ENCODE assay signal across 14 cellular contexts in genomic region chr12:11702959-11703358, GRCh38. TPM values are rescaled to one million over a fixed set of nuclear protein-coding genes. Genes with fewer than 3 reads are reported as not detected.
DNase-seq lines count a peak whose midpoint lies in the region; ATAC-seq and TF ChIP-seq lines count a peak whose summit lies in the region.
"Had no signal": no experiment of that assay in that cellular context is flagged by ENCODE, and none has a peak within 500 bp of the region (broad histone marks: within the 10 kb centered on the region; RNA-seq: fewer than 3 reads in every experiment).

No MANE protein-coding gene starts in this region.

- H3K9me3 ChIP-seq in sigmoid colon = no peaks in the 10 kb centered on the region
- H3K9me3 ChIP-seq: testis had no signal

- H3K4ac ChIP-seq in mesendoderm (ENCODE audit: low read depth, low read length) = no peak overlapping the region

- H4K8ac ChIP-seq in mesendoderm (ENCODE audit: low read depth, low read length) = no peak overlapping the region

- H3K4me3 ChIP-seq in sigmoid colon (no peak overlapping the region), mesendoderm (ENCODE audit: low read length) (no peak overlapping the region)
- H3K4me3 ChIP-seq: testis had no signal

- H2BK120ac ChIP-seq in mesendoderm (ENCODE audit: low read depth, low read length) = no peak overlapping the region

- no peak overlapping the region for H3K56ac ChIP-seq in mesendoderm (ENCODE audit: low read length)

- H2BK15ac ChIP-seq in mesendoderm (replicated peaks; ENCODE audit: low read depth) = no peak overlapping the region

- no peak for TF ChIP-seq EP300 in sigmoid colon (IDR thresholded peaks at IDR 0.05)

- TF ChIP-seq CTCF in sigmoid colon (IDR thresholded peaks at IDR 0.05) = no peak

- no peak overlapping the region for H2BK5ac ChIP-seq in mesendoderm (ENCODE audit: low read length)

- WGBS in sigmoid colon, 2 donors = 90% methylated on average over 5 of the region's 5 CpGs
- no CpG with 5 or more reads among the region's 5 CpGs for WGBS in mesendoderm (ENCODE audit: extremely low coverage, insufficient coverage, low lambda C conversion rate)

- ATAC-seq in activated CD4-positive, CD25-positive, alpha-beta regulatory T cell treated with anti-CD3 and anti-CD28 coated beads, Interleukin-2, amount 50 U/mL, for 24 hours = peak; percentile 81 to 87
- peak; percentile 86 for ATAC-seq in GM21390 (IDR thresholded peaks at IDR 0.05; ENCODE audit: unreplicated experiment)
- ATAC-seq in HG03442 (IDR thresholded peaks at IDR 0.05; ENCODE audit: unreplicated experiment) = peak; percentile 63
- ATAC-seq in HG03520 (IDR thresholded peaks at IDR 0.05; ENCODE audit: unreplicated experiment) = no peak

- H3K36me3 ChIP-seq in sigmoid colon (no peaks in the 10 kb centered on the region), mesendoderm (ENCODE audit: control insufficient read depth, insufficient read depth, low read length) (no peaks in the 10 kb centered on the region)

- peaks cover 2% of the 10 kb centered on the region for H3K79me2 ChIP-seq in mesendoderm (ENCODE audit: control insufficient read depth, insufficient read depth, low read length)

- no peak overlapping the region for H2AK5ac ChIP-seq in mesendoderm (ENCODE audit: low read length)

- H3K4me1 ChIP-seq in sigmoid colon (peaks cover 0 to 93% (median 65%) of the 10 kb centered on the region in 4 donors), mesendoderm (ENCODE audit: control insufficient read depth, low read depth, low read length) (peaks cover 5% of the 10 kb centered on the region)

- no peak overlapping the region for H3K4me2 ChIP-seq in mesendoderm (ENCODE audit: low read length)

- intact Hi-C loops in sigmoid colon (cut with DNase I) = no loop called here

- H3K18ac ChIP-seq in mesendoderm (ENCODE audit: low read length) = no peak overlapping the region

- H4K5ac ChIP-seq in mesendoderm (ENCODE audit: low read length) = no peak overlapping the region

- H3K27me3 ChIP-seq in sigmoid colon = no peaks in the 10 kb centered on the region
- no peaks in the 10 kb centered on the region for H3K27me3 ChIP-seq in mesendoderm (ENCODE audit: insufficient read depth, low read length, poor library complexity)
- H3K27me3 ChIP-seq: testis had no signal

- peaks cover 12% of the 10 kb centered on the region for H3K79me1 ChIP-seq in mesendoderm (ENCODE audit: low read length)

- no peak overlapping the region for H3K23ac ChIP-seq in mesendoderm (ENCODE audit: low read length)

- H3K27ac ChIP-seq in sigmoid colon (peak overlapping the region in 3 of 4 donors; percentile 80 to 90 (median 87)), mesendoderm (ENCODE audit: low read depth, low read length) (no peak overlapping the region)
- H3K27ac ChIP-seq: testis had no signal

- no peak for DNase-seq in activated CD4-positive, CD25-positive, alpha-beta regulatory T cell (lab: John Stamatoyannopoulos, UW)
- DNase-seq in sigmoid colon (no peak), mesendoderm (no peak), NCI-H2081 treated with DMSO at 0.1 percent for 48 hours (lab: John Stamatoyannopoulos, UW) (no peak)
- DNase-seq: 8988T, COR-L47, NCI-H1105, NCI-H774, SHP77, testis had no signal

- TF ChIP-seq POLR2A in sigmoid colon (IDR thresholded peaks at IDR 0.05) = no peak

- no peak overlapping the region for H3K9ac ChIP-seq in mesendoderm (ENCODE audit: low read length)

RNA-seq across cellular contexts. Expression of gene ETV6, which starts 53.5 kb away (rescaled TPM):
- 10 to 100 TPM; 15.7 to 35.2 (median 23.6) TPM for total RNA-seq in sigmoid colon
- 10 to 100 TPM in 2 of 3 donors, 1 to 10 TPM in 1; 8.4 to 17.3 (median 13.4) TPM for polyA plus RNA-seq in sigmoid colon
- 6.9 TPM for polyA plus RNA-seq in mesendoderm (2013, experiment 1 of 2)
- 7.1 TPM for polyA plus RNA-seq in mesendoderm (2013, experiment 2 of 2)
